19 cellular contexts compared by ENCODE assay signal in the genomic region with DNA sequence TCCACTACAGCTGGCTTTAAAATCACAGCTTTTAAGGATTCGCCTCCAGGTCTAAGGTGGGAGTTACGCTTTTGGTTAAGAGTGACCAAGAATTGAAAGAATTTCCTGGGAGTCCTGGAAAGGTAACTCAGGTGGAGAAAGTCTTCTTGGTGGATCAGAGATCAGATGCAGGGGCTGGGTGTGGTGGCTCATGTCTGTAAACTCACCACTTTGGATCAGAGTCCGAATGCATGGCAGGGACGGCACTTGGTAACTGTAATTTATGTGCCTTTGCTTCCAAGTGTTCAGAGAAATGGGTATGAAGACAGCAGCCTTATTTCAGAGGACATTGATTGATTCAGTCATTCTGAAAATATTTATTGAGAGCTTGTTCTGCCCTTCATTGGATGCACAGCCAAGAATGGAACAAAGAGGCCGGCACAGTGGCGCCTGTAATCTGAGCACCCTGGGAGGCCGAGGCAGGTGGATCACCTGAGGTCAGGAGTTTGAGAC.
"Had no signal": no experiment of that assay in that cellular context is flagged by ENCODE, and none has a peak within 500 bp of the region (broad histone marks: within the 10 kb centered on the region; RNA-seq: fewer than 3 reads in every experiment).

No MANE protein-coding gene starts in this region.

- H3K36me3 Mint-ChIP-seq: activated naive CD4-positive, alpha-beta T cell treated with anti-CD3 and anti-CD28 coated beads, Interleukin-2, amount 50 U/mL, for 24 hours had no signal

- DNase-seq: activated CD4-positive, alpha-beta T cell treated with anti-CD3 and anti-CD28 coated beads for 36 hours; activated CD8-positive, alpha-beta memory T cell treated with anti-CD3 and anti-CD28 coated beads, Interleukin-2, amount 50 U/mL, for 4 hours; activated CD8-positive, alpha-beta T cell treated with anti-CD3 and anti-CD28 coated beads for 36 hours; aorta; caudate nucleus; KG1; NCI-H1092; NCI-H1417; NCI-H1694; NCI-H2029 treated with DMSO at 0.1 percent for 48 hours; NCI-H345; NCI-H510A; NCI-H526 treated with DMSO at 0.1 percent for 48 hours; NCI-H82; SIG-M5; T-helper 2 cell; T1000 had no signal

- H3K27me3 ChIP-seq: breast epithelium had no signal

- H3K9me3 Mint-ChIP-seq: activated CD8-positive, alpha-beta T cell treated with anti-CD3 and anti-CD28 coated beads for 36 hours; activated naive CD4-positive, alpha-beta T cell treated with anti-CD3 and anti-CD28 coated beads, Interleukin-2, amount 50 U/mL, for 24 hours had no signal

- ATAC-seq: activated CD4-positive, alpha-beta T cell treated with anti-CD3 and anti-CD28 coated beads for 36 hours; activated CD8-positive, alpha-beta T cell treated with anti-CD3 and anti-CD28 coated beads for 36 hours had no signal

- H3K4me1 ChIP-seq: breast epithelium had no signal

- H3K4me3 ChIP-seq: breast epithelium had no signal

- H3K27ac ChIP-seq: breast epithelium had no signal

- H3K36me3 ChIP-seq: breast epithelium had no signal

- H3K4me3 Mint-ChIP-seq: activated CD4-positive, alpha-beta T cell treated with anti-CD3 and anti-CD28 coated beads for 36 hours; activated CD8-positive, alpha-beta T cell treated with anti-CD3 and anti-CD28 coated beads for 36 hours; activated naive CD4-positive, alpha-beta T cell treated with anti-CD3 and anti-CD28 coated beads, Interleukin-2, amount 50 U/mL, for 24 hours had no signal

- H3K27ac Mint-ChIP-seq: activated CD4-positive, alpha-beta T cell treated with anti-CD3 and anti-CD28 coated beads for 36 hours; activated CD8-positive, alpha-beta T cell treated with anti-CD3 and anti-CD28 coated beads for 36 hours; activated naive CD4-positive, alpha-beta T cell treated with anti-CD3 and anti-CD28 coated beads, Interleukin-2, amount 50 U/mL, for 24 hours had no signal

- H3K4me1 Mint-ChIP-seq: activated CD4-positive, alpha-beta T cell treated with anti-CD3 and anti-CD28 coated beads for 36 hours; activated naive CD4-positive, alpha-beta T cell treated with anti-CD3 and anti-CD28 coated beads, Interleukin-2, amount 50 U/mL, for 24 hours had no signal

- H3K9me3 ChIP-seq: breast epithelium had no signal

- H3K27me3 Mint-ChIP-seq: activated CD4-positive, alpha-beta T cell treated with anti-CD3 and anti-CD28 coated beads for 36 hours; activated CD8-positive, alpha-beta T cell treated with anti-CD3 and anti-CD28 coated beads for 36 hours; activated naive CD4-positive, alpha-beta T cell treated with anti-CD3 and anti-CD28 coated beads, Interleukin-2, amount 50 U/mL, for 24 hours had no signal
